20 cellular contexts compared by ENCODE assay signal in the genomic region with DNA sequence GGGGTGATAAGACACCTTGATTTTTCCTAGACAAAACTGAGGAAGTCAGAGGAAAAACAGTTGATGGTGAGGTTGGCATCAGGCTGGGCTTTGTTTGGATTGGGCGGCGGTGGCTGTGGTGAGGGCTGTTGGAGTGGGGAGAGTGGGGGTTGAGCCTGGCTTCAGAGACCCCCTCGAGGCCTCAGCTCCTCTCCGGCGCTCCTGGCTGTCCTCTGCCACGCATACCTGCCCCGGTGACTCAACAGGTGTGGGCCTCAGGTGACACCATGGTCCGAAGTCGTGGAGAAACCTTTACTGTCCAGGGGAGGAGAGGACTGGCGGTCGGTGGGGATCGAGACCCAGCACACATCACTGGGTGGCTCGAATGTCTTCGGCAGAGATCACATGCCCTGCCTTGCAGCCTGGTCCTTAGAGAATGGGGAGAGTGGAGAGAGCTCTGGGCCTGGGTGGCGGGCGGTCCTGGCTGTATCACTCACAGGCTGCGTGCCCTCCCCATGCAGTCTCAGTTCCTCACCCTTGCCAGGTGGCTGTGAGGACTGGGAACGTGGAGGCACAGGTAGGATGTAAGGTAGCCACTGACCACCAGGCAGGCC. TPM values are rescaled to one million over a fixed set of nuclear protein-coding genes. Genes with fewer than 3 reads are reported as not detected.
A peak's percentile ranks its signal among the peaks of the same experiment; 100 is the strongest.
DNase-seq lines count a peak whose midpoint lies in the region; ATAC-seq and TF ChIP-seq lines count a peak whose summit lies in the region.
"Had no signal": no experiment of that assay in that cellular context is flagged by ENCODE, and none has a peak within 500 bp of the region (broad histone marks: within the 10 kb centered on the region; RNA-seq: fewer than 3 reads in every experiment).

No MANE protein-coding gene starts in this region.

- CTCF ChIA-PET in activated CD4-positive, alpha-beta T cell treated with anti-CD3 and anti-CD28 coated beads for 36 hours (lab: Charles Lee): interaction anchor here (0.7 to 1.6 kb wide), 5 partner anchors 10 to 106 kb away, joined by 3 to 5 read pairs (median 5); no protein-coding TSS in a partner anchor
- CTCF ChIA-PET in activated CD8-positive, alpha-beta T cell treated with anti-CD3 and anti-CD28 coated beads, Interleukin-2, amount 10 ng/mL, durations not matched to agents 7 days and 5 days (lab: Charles Lee): interaction anchor here (0.8 to 1.6 kb wide), 4 partner anchors 10 to 214 kb away, joined by 3 to 4 read pairs (median 3); no protein-coding TSS in a partner anchor
- CTCF ChIA-PET in Caco-2 (lab: Charles Lee): no interaction called here

- no peaks in the 10 kb centered on the region for H3K4me1 ChIP-seq in Caco-2

- H3K36me3 Mint-ChIP-seq in activated CD4-positive, alpha-beta T cell treated with anti-CD3 and anti-CD28 coated beads for 36 hours (ENCODE audit: low read depth): no peaks in the 10 kb centered on the region
- peaks cover 3% of the 10 kb centered on the region for H3K36me3 Mint-ChIP-seq in activated CD8-positive, alpha-beta T cell treated with anti-CD3 and anti-CD28 coated beads, Interleukin-2, amount 10 ng/mL, durations not matched to agents 7 days and 5 days (ENCODE audit: low read depth)
- H3K36me3 Mint-ChIP-seq in immature natural killer cell (no peaks in the 10 kb centered on the region), Caco-2 (ENCODE audit: insufficient read depth, unreplicated experiment) (no peaks in the 10 kb centered on the region)
- H3K36me3 Mint-ChIP-seq in stimulated activated memory B cell treated with anti-CD40 and anti-IgM and Interleukin-4, amounts not matched to agents 10 μg/mL and 1 μg/mL and 100 μg/mL, for 72 hours: no peaks in the 10 kb centered on the region

- H3K4me3 Mint-ChIP-seq in activated CD4-positive, alpha-beta T cell treated with anti-CD3 and anti-CD28 coated beads for 36 hours: no peak overlapping the region
- no peak overlapping the region for H3K4me3 Mint-ChIP-seq in activated CD8-positive, alpha-beta T cell treated with anti-CD3 and anti-CD28 coated beads, Interleukin-2, amount 10 ng/mL, durations not matched to agents 7 days and 5 days
- H3K4me3 Mint-ChIP-seq in immature natural killer cell (peak overlapping the region; percentile 80 to 89 (median 88)), Caco-2 (ENCODE audit: unreplicated experiment) (no peak overlapping the region)
- H3K4me3 Mint-ChIP-seq in stimulated activated memory B cell treated with anti-CD40 and anti-IgM and Interleukin-4, amounts not matched to agents 10 μg/mL and 1 μg/mL and 100 μg/mL, for 72 hours: no peak overlapping the region

- no peak for TF ChIP-seq CTCF in Caco-2 (IDR thresholded peaks at IDR 0.05; ENCODE audit: insufficient read depth in 1 of 2, low read depth in 1 of 2, low read length in 1 of 2, severe bottlenecking in 1 of 2, unreplicated experiment in 1 of 2)

- no peaks in the 10 kb centered on the region for H3K36me3 ChIP-seq in Caco-2 (ENCODE audit: control insufficient read depth, insufficient read depth, low read length)
- H3K36me3 ChIP-seq: BE2C, esophagus muscularis mucosa had no signal

- H3K27me3 Mint-ChIP-seq in activated CD4-positive, alpha-beta T cell treated with anti-CD3 and anti-CD28 coated beads for 36 hours: no peaks in the 10 kb centered on the region
- peaks cover 4% of the 10 kb centered on the region for H3K27me3 Mint-ChIP-seq in activated CD8-positive, alpha-beta T cell treated with anti-CD3 and anti-CD28 coated beads, Interleukin-2, amount 10 ng/mL, durations not matched to agents 7 days and 5 days (ENCODE audit: low read depth)
- peaks cover 0 to 2% (median 1%) of the 10 kb centered on the region in 3 donors for H3K27me3 Mint-ChIP-seq in immature natural killer cell (ENCODE audit: low read depth in 3 of 3)
- H3K27me3 Mint-ChIP-seq in stimulated activated memory B cell treated with anti-CD40 and anti-IgM and Interleukin-4, amounts not matched to agents 10 μg/mL and 1 μg/mL and 100 μg/mL, for 72 hours: peaks cover 29% of the 10 kb centered on the region
- H3K27me3 Mint-ChIP-seq in Caco-2 (ENCODE audit: insufficient read depth, unreplicated experiment): no peaks in the 10 kb centered on the region

- intact Hi-C loops in activated CD4-positive, alpha-beta T cell treated with anti-CD3 and anti-CD28 coated beads for 36 hours (cut with DNase I, micrococcal nuclease): loop anchor here (5.0 kb wide), 5 partner anchors 34 to 199 kb away; no protein-coding TSS in a partner anchor
- intact Hi-C loops in Caco-2 (cut with micrococcal nuclease; ENCODE audit: unreplicated experiment): no loop called here

- peaks cover 60% of the 10 kb centered on the region for H3K4me1 Mint-ChIP-seq in activated CD4-positive, alpha-beta T cell treated with anti-CD3 and anti-CD28 coated beads for 36 hours
- H3K4me1 Mint-ChIP-seq in activated CD8-positive, alpha-beta T cell treated with anti-CD3 and anti-CD28 coated beads, Interleukin-2, amount 10 ng/mL, durations not matched to agents 7 days and 5 days (ENCODE audit: low read depth): peaks cover 59% of the 10 kb centered on the region
- H3K4me1 Mint-ChIP-seq in immature natural killer cell: peaks cover 58 to 62% of the 10 kb centered on the region in 2 donors
- H3K4me1 Mint-ChIP-seq in stimulated activated memory B cell treated with anti-CD40 and anti-IgM and Interleukin-4, amounts not matched to agents 10 μg/mL and 1 μg/mL and 100 μg/mL, for 72 hours: no peaks in the 10 kb centered on the region
- H3K4me1 Mint-ChIP-seq in Caco-2 (ENCODE audit: low read depth, unreplicated experiment): no peaks in the 10 kb centered on the region

- no peaks in the 10 kb centered on the region for H3K9me3 Mint-ChIP-seq in activated CD4-positive, alpha-beta T cell treated with anti-CD3 and anti-CD28 coated beads for 36 hours (ENCODE audit: low read depth)
- H3K9me3 Mint-ChIP-seq in activated CD8-positive, alpha-beta T cell treated with anti-CD3 and anti-CD28 coated beads, Interleukin-2, amount 10 ng/mL, durations not matched to agents 7 days and 5 days (ENCODE audit: insufficient read depth): no peaks in the 10 kb centered on the region
- no peaks in the 10 kb centered on the region for H3K9me3 Mint-ChIP-seq in immature natural killer cell
- no peaks in the 10 kb centered on the region for H3K9me3 Mint-ChIP-seq in stimulated activated memory B cell treated with anti-CD40 and anti-IgM and Interleukin-4, amounts not matched to agents 10 μg/mL and 1 μg/mL and 100 μg/mL, for 72 hours
- H3K9me3 Mint-ChIP-seq in Caco-2 (ENCODE audit: unreplicated experiment): no peaks in the 10 kb centered on the region

- BruUV-seq in Caco-2 (replicated peaks; lab: Mats Ljungman, UMichigan): no TSS peak

- no peak for ATAC-seq in activated CD4-positive, alpha-beta T cell treated with anti-CD3 and anti-CD28 coated beads for 36 hours
- ATAC-seq in activated CD8-positive, alpha-beta T cell treated with anti-CD3 and anti-CD28 coated beads, Interleukin-2, amount 10 ng/mL, durations not matched to agents 7 days and 5 days: no peak
- ATAC-seq in stimulated activated memory B cell treated with anti-CD40 and anti-IgM and Interleukin-4, amounts not matched to agents 10 μg/mL and 1 μg/mL and 100 μg/mL, for 72 hours: peak; percentile 3
- no peak for ATAC-seq in HG03108 (IDR thresholded peaks at IDR 0.05; ENCODE audit: unreplicated experiment)
- ATAC-seq: HepG2, left lobe of liver had no signal

- no peaks in the 10 kb centered on the region for H3K27me3 ChIP-seq in Caco-2 (replicated peaks; ENCODE audit: control insufficient read depth, insufficient read depth, low read length)
- H3K27me3 ChIP-seq: BE2C had no signal

- no peak for DNase-seq in activated CD4-positive, alpha-beta T cell treated with anti-CD3 and anti-CD28 coated beads for 36 hours
- no peak for DNase-seq in activated CD4-positive, alpha-beta T cell treated with anti-CD3 and anti-CD28 coated beads, Interleukin-2, amount 50 U/mL, for 48 hours
- DNase-seq in activated CD8-positive, alpha-beta T cell treated with anti-CD3 and anti-CD28 coated beads, Interleukin-2, amount 10 ng/mL, durations not matched to agents 7 days and 5 days: no peak
- DNase-seq in immature natural killer cell: no peak
- DNase-seq in COR-L47 (lab: John Stamatoyannopoulos, UW): no peak
- DNase-seq in Caco-2: no peak
- DNase-seq: activated CD8-positive, alpha-beta memory T cell treated with anti-CD3 and anti-CD28 coated beads, Interleukin-2, amount 50 U/mL, for 48 hours; activated naive CD4-positive, alpha-beta T cell treated with Interleukin-2 at 50 U/mL for 16 hours; BE2C; NCI-H2227 treated with DMSO at 0.1 percent for 48 hours; stimulated activated CD4-positive, alpha-beta T cell treated with anti-CD3 and anti-CD28 coated beads, Interleukin-4, amount 100 ng/mL, for 4 hours; T1000 had no signal

- no peak overlapping the region for H3K4me3 ChIP-seq in Caco-2 (ENCODE audit: low read depth, low read length)
- H3K4me3 ChIP-seq: esophagus muscularis mucosa, SK-N-MC, skin epidermis had no signal

- no peaks in the 10 kb centered on the region for H3K9me3 ChIP-seq in Caco-2
- H3K9me3 ChIP-seq: BE2C, esophagus muscularis mucosa had no signal

- POLR2A ChIA-PET in activated CD4-positive, alpha-beta T cell treated with anti-CD3 and anti-CD28 coated beads for 36 hours (lab: Charles Lee): no interaction called here
- POLR2A ChIA-PET in activated CD8-positive, alpha-beta T cell treated with anti-CD3 and anti-CD28 coated beads, Interleukin-2, amount 10 ng/mL, durations not matched to agents 7 days and 5 days (lab: Charles Lee): interaction anchor here (1.6 kb wide), 1 partner anchor 31 kb away, joined by 3 read pairs; no protein-coding TSS in a partner anchor
- POLR2A ChIA-PET in Caco-2 (lab: Charles Lee): no interaction called here

- peak overlapping the region; percentile 32 for H3K27ac Mint-ChIP-seq in activated CD4-positive, alpha-beta T cell treated with anti-CD3 and anti-CD28 coated beads for 36 hours
- peak overlapping the region; percentile 52 for H3K27ac Mint-ChIP-seq in activated CD8-positive, alpha-beta T cell treated with anti-CD3 and anti-CD28 coated beads, Interleukin-2, amount 10 ng/mL, durations not matched to agents 7 days and 5 days
- peak overlapping the region in 5 of 6 donors; percentile 50 to 74 (median 67) for H3K27ac Mint-ChIP-seq in immature natural killer cell
- H3K27ac Mint-ChIP-seq in stimulated activated memory B cell treated with anti-CD40 and anti-IgM and Interleukin-4, amounts not matched to agents 10 μg/mL and 1 μg/mL and 100 μg/mL, for 72 hours: no peak overlapping the region
- no peak overlapping the region for H3K27ac Mint-ChIP-seq in Caco-2 (ENCODE audit: unreplicated experiment)

RNA-seq across cellular contexts. Expression of gene APBA2, which starts 2.6 kb away (rescaled TPM):
- 10 to 100 TPM; 12.8 to 17.5 TPM for total RNA-seq in activated CD4-positive, alpha-beta T cell treated with anti-CD3 and anti-CD28 coated beads for 36 hours
- total RNA-seq in activated CD8-positive, alpha-beta T cell treated with anti-CD3 and anti-CD28 coated beads, Interleukin-2, amount 10 ng/mL, durations not matched to agents 7 days and 5 days: 10 to 100 TPM; 29.5 TPM
- 10 to 100 TPM; 24.4 to 68.7 (median 25.4) TPM for polyA plus RNA-seq in immature natural killer cell
- total RNA-seq in Caco-2 (2022): not detected in 2 replicates

RNA-seq across cellular contexts. Expression of gene GOLGA6L7, which starts 40.0 kb away (rescaled TPM):
- total RNA-seq in activated CD4-positive, alpha-beta T cell treated with anti-CD3 and anti-CD28 coated beads for 36 hours: not detected
- not detected for total RNA-seq in activated CD8-positive, alpha-beta T cell treated with anti-CD3 and anti-CD28 coated beads, Interleukin-2, amount 10 ng/mL, durations not matched to agents 7 days and 5 days
- not detected for polyA plus RNA-seq in immature natural killer cell
- total RNA-seq in Caco-2 (2022): not detected in 2 replicates
- total RNA-seq: A172, esophagus muscularis mucosa, HepG2, left lobe of liver had no signal
- polyA plus RNA-seq: HepG2 had no signal

Comparison
In these comparisons a context has a peak if more than half of its experiments do, and no peak if none do; other contexts are left out.
1. H3K27ac Mint-ChIP-seq: peak in activated CD4-positive, alpha-beta T cell treated with anti-CD3 and anti-CD28 coated beads for 36 hours (single experiment), activated CD8-positive, alpha-beta T cell treated with anti-CD3 and anti-CD28 coated beads, Interleukin-2, amount 10 ng/mL, durations not matched to agents 7 days and 5 days (single experiment) and immature natural killer cell (5 of 6); none in stimulated activated memory B cell treated with anti-CD40 and anti-IgM and Interleukin-4, amounts not matched to agents 10 μg/mL and 1 μg/mL and 100 μg/mL, for 72 hours (single experiment) and Caco-2 (single experiment).
2. H3K4me3 Mint-ChIP-seq: peak in immature natural killer cell (5 of 5); none in activated CD4-positive, alpha-beta T cell treated with anti-CD3 and anti-CD28 coated beads for 36 hours (single experiment), activated CD8-positive, alpha-beta T cell treated with anti-CD3 and anti-CD28 coated beads, Interleukin-2, amount 10 ng/mL, durations not matched to agents 7 days and 5 days (single experiment), stimulated activated memory B cell treated with anti-CD40 and anti-IgM and Interleukin-4, amounts not matched to agents 10 μg/mL and 1 μg/mL and 100 μg/mL, for 72 hours (single experiment) and Caco-2 (single experiment).
3. RNA of gene APBA2, which starts 2.6 kb away (total RNA-seq): 29.5 TPM in activated CD8-positive, alpha-beta T cell treated with anti-CD3 and anti-CD28 coated beads, Interleukin-2, amount 10 ng/mL, durations not matched to agents 7 days and 5 days and 12.8 to 17.5 TPM in activated CD4-positive, alpha-beta T cell treated with anti-CD3 and anti-CD28 coated beads for 36 hours; not detected in Caco-2; every median in the first group is over 10 times any median in the second.